In genomic region chr22:46635756-46636155, GRCh38 we compare ENCODE assay signal across 1 cellular context.
TF ChIP-seq lines count a peak whose summit lies in the region.

No MANE protein-coding gene starts in this region.

TF ChIP-seq in liver, 16 proteins besides CTCF, POLR2A, EP300 and RAD21 (continued from another document):
- TF ChIP-seq, protein P1, sequence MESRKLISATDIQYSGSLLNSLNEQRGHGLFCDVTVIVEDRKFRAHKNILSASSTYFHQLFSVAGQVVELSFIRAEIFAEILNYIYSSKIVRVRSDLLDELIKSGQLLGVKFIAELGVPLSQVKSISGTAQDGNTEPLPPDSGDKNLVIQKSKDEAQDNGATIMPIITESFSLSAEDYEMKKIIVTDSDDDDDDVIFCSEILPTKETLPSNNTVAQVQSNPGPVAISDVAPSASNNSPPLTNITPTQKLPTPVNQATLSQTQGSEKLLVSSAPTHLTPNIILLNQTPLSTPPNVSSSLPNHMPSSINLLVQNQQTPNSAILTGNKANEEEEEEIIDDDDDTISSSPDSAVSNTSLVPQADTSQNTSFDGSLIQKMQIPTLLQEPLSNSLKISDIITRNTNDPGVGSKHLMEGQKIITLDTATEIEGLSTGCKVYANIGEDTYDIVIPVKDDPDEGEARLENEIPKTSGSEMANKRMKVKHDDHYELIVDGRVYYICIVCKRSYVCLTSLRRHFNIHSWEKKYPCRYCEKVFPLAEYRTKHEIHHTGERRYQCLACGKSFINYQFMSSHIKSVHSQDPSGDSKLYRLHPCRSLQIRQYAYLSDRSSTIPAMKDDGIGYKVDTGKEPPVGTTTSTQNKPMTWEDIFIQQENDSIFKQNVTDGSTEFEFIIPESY (IDR thresholded peaks at IDR 0.05): no peak
- TF ChIP-seq JUND (IDR thresholded peaks at IDR 0.05): no peak
